ENCODE assay signal across 8 cellular contexts in the genomic region with DNA sequence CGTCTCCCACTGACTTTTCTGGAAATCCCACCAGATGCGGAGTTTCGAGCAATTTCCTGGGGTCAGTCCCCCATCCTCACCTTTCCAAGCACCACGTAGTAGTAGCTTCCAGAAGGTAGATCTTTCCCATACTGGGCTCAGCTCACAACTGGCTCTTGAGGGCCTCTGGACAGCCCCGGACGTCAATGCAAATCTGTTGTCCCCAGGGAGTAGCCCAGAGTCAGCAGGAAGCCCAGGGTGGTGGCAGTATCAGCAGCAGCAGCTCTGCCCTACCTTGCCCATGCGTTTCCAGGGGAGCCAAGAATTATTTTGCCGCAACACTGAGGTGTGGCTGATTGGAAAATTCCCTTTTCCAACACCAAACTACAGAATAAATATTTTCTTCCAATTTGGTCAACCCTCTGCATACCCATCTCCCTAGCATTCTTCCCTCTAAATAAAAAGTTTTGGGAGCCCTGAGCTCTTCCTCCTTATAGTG.
A peak's percentile ranks its signal among the peaks of the same experiment; 100 is the strongest.
DNase-seq lines count a peak whose midpoint lies in the region; ATAC-seq lines count a peak whose summit lies in the region.

No MANE protein-coding gene starts in this region.

- peaks cover 5% of the 10 kb centered on the region for H3K36me3 ChIP-seq in skeletal muscle satellite cell (ENCODE audit: insufficient read depth, low read length)

- peak overlapping the region; percentile 78 for H3K4me2 ChIP-seq in skeletal muscle satellite cell (ENCODE audit: low read length)

- H3K27me3 Mint-ChIP-seq in activated naive CD8-positive, alpha-beta T cell: no peaks in the 10 kb centered on the region

- H3K4me1 Mint-ChIP-seq in activated naive CD8-positive, alpha-beta T cell (ENCODE audit: low read depth): peaks cover 85% of the 10 kb centered on the region

- peak overlapping the region; percentile 87 for H3K4me3 Mint-ChIP-seq in activated naive CD8-positive, alpha-beta T cell

- peak overlapping the region; percentile 98 for H3K27ac Mint-ChIP-seq in activated naive CD8-positive, alpha-beta T cell

- no peak overlapping the region for H3K9ac ChIP-seq in skeletal muscle satellite cell (ENCODE audit: low read depth, low read length)

- H3K4me1 ChIP-seq in skeletal muscle satellite cell (ENCODE audit: control insufficient read depth, insufficient read depth, low read length): peaks cover 69% of the 10 kb centered on the region

- DNase-seq in DMS53 (lab: John Stamatoyannopoulos, UW) (peak; percentile 59), DMS53 treated with DMSO at 0.1 percent for 48 hours (lab: John Stamatoyannopoulos, UW; ENCODE audit: unreplicated experiment) (no peak), NCI-H2196 (lab: John Stamatoyannopoulos, UW; ENCODE audit: unreplicated experiment) (no peak), NCI-H2227 (lab: John Stamatoyannopoulos, UW; ENCODE audit: unreplicated experiment) (no peak), SHP77 treated with DMSO at 0.1 percent for 48 hours (lab: John Stamatoyannopoulos, UW) (no peak)

- peak; percentile 35 for ATAC-seq in HG02678 (IDR thresholded peaks at IDR 0.05; ENCODE audit: unreplicated experiment)

- H3K9me3 ChIP-seq in skeletal muscle satellite cell (replicated peaks; ENCODE audit: low read length): no peaks in the 10 kb centered on the region

- no peaks in the 10 kb centered on the region for H3K27me3 ChIP-seq in skeletal muscle satellite cell (ENCODE audit: control insufficient read depth, insufficient read depth, low read length)

- H3K4me3 ChIP-seq in skeletal muscle satellite cell (ENCODE audit: low read length): peak overlapping the region; percentile 2

- peaks cover 9% of the 10 kb centered on the region for H3K36me3 Mint-ChIP-seq in activated naive CD8-positive, alpha-beta T cell

- no peaks in the 10 kb centered on the region for H3K9me3 Mint-ChIP-seq in activated naive CD8-positive, alpha-beta T cell (ENCODE audit: low read depth)
